ENCODE assay signal across 1 cellular context in genomic region chr13:51729853-51730553, GRCh38.
TF ChIP-seq lines count a peak whose summit lies in the region.

No MANE protein-coding gene starts in this region.

TF ChIP-seq in GM23338, 12 proteins besides CTCF, POLR2A, EP300 and RAD21 (continued from another document):
- no peak for TF ChIP-seq ZNF462 (CRISPR knock-in tag; IDR thresholded peaks at IDR 0.05)
- TF ChIP-seq ZNF331 (CRISPR knock-in tag; IDR thresholded peaks at IDR 0.05; ENCODE audit: low read depth) = no peak
- no peak for TF ChIP-seq NANOG (IDR thresholded peaks at IDR 0.05; ENCODE audit: borderline replicate concordance)
